In the genomic region with DNA sequence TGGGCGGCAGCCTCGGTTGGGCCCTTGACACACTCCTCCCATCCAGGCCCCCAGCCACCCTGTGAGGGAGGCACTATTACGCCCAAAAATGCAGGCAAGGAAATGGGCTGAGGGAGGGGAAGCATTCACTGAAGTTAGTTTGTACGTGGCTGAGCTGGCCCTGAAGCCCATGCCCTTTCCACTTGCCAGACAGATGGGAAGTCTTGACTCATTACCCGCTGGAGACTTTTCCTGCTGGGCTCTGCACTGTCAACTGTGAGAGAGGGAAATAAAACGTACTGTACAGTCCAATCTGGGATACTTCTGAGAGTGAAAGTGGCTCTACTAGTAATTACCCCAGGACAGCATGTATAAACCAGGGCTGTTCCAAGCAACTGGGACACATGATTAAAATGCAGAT, we compare ENCODE assay signal across 1 cellular context.
TF ChIP-seq lines count a peak whose summit lies in the region.

No MANE protein-coding gene starts in this region.

TF ChIP-seq in WTC11, 78 proteins besides CTCF, POLR2A, EP300 and RAD21 (continued from another document):
- TF ChIP-seq, protein P1, sequence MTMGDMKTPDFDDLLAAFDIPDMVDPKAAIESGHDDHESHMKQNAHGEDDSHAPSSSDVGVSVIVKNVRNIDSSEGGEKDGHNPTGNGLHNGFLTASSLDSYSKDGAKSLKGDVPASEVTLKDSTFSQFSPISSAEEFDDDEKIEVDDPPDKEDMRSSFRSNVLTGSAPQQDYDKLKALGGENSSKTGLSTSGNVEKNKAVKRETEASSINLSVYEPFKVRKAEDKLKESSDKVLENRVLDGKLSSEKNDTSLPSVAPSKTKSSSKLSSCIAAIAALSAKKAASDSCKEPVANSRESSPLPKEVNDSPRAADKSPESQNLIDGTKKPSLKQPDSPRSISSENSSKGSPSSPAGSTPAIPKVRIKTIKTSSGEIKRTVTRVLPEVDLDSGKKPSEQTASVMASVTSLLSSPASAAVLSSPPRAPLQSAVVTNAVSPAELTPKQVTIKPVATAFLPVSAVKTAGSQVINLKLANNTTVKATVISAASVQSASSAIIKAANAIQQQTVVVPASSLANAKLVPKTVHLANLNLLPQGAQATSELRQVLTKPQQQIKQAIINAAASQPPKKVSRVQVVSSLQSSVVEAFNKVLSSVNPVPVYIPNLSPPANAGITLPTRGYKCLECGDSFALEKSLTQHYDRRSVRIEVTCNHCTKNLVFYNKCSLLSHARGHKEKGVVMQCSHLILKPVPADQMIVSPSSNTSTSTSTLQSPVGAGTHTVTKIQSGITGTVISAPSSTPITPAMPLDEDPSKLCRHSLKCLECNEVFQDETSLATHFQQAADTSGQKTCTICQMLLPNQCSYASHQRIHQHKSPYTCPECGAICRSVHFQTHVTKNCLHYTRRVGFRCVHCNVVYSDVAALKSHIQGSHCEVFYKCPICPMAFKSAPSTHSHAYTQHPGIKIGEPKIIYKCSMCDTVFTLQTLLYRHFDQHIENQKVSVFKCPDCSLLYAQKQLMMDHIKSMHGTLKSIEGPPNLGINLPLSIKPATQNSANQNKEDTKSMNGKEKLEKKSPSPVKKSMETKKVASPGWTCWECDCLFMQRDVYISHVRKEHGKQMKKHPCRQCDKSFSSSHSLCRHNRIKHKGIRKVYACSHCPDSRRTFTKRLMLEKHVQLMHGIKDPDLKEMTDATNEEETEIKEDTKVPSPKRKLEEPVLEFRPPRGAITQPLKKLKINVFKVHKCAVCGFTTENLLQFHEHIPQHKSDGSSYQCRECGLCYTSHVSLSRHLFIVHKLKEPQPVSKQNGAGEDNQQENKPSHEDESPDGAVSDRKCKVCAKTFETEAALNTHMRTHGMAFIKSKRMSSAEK (CRISPR knock-in tag; IDR thresholded peaks at IDR 0.05; ENCODE audit: borderline replicate concordance) = no peak
- TF ChIP-seq ZNF263 (CRISPR knock-in tag; IDR thresholded peaks at IDR 0.05; ENCODE audit: low read depth) (no peak), ZNF219 (CRISPR knock-in tag; IDR thresholded peaks at IDR 0.05; ENCODE audit: borderline replicate concordance) (no peak), HMGA2 (CRISPR knock-in tag; IDR thresholded peaks at IDR 0.05) (no peak), CREB1 (CRISPR knock-in tag; IDR thresholded peaks at IDR 0.05) (no peak), MXD4 (CRISPR knock-in tag; IDR thresholded peaks at IDR 0.05; ENCODE audit: borderline replicate concordance) (no peak)
- TF ChIP-seq, protein P2, sequence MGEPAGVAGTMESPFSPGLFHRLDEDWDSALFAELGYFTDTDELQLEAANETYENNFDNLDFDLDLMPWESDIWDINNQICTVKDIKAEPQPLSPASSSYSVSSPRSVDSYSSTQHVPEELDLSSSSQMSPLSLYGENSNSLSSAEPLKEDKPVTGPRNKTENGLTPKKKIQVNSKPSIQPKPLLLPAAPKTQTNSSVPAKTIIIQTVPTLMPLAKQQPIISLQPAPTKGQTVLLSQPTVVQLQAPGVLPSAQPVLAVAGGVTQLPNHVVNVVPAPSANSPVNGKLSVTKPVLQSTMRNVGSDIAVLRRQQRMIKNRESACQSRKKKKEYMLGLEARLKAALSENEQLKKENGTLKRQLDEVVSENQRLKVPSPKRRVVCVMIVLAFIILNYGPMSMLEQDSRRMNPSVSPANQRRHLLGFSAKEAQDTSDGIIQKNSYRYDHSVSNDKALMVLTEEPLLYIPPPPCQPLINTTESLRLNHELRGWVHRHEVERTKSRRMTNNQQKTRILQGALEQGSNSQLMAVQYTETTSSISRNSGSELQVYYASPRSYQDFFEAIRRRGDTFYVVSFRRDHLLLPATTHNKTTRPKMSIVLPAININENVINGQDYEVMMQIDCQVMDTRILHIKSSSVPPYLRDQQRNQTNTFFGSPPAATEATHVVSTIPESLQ (CRISPR knock-in tag; IDR thresholded peaks at IDR 0.05) = no peak
- TF ChIP-seq, protein P3, sequence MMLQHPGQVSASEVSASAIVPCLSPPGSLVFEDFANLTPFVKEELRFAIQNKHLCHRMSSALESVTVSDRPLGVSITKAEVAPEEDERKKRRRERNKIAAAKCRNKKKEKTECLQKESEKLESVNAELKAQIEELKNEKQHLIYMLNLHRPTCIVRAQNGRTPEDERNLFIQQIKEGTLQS (CRISPR knock-in tag; conservative IDR thresholded peaks at IDR 0.05) = no peak
- TF ChIP-seq, protein P4, sequence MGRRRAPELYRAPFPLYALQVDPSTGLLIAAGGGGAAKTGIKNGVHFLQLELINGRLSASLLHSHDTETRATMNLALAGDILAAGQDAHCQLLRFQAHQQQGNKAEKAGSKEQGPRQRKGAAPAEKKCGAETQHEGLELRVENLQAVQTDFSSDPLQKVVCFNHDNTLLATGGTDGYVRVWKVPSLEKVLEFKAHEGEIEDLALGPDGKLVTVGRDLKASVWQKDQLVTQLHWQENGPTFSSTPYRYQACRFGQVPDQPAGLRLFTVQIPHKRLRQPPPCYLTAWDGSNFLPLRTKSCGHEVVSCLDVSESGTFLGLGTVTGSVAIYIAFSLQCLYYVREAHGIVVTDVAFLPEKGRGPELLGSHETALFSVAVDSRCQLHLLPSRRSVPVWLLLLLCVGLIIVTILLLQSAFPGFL (CRISPR knock-in tag; IDR thresholded peaks at IDR 0.05; ENCODE audit: borderline replicate concordance) = no peak
